ENCODE assay signal across 18 cellular contexts in the genomic region with DNA sequence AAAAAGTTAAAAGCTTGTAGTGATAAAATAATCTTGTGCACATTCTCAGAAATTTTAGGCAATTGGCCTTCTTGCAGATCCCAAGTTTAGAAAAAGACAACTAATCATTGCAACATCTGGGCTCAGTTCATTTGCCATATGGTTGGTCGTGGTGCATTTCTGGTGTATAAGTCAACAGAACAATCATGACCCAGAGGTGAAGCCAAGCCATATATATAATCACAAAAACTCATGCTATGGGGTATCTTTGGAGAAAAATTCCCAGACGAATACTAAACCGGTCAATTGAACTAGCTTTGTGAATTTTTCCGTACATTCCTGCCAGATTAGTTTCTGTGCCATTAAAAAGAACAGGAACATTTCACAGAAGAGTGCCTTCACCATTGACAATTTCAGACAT.
DNase-seq lines count a peak whose midpoint lies in the region; ATAC-seq lines count a peak whose summit lies in the region.
"Had no signal": no experiment of that assay in that cellular context is flagged by ENCODE, and none has a peak within 500 bp of the region (broad histone marks: within the 10 kb centered on the region; RNA-seq: fewer than 3 reads in every experiment).

No MANE protein-coding gene starts in this region.

- peaks cover 90% of the 10 kb centered on the region for H3K4me1 Mint-ChIP-seq in activated naive CD8-positive, alpha-beta T cell treated with anti-CD3 and anti-CD28 coated beads, Interleukin-2, amount 50 U/mL, for 24 hours

- H3K27me3 Mint-ChIP-seq in activated naive CD8-positive, alpha-beta T cell treated with anti-CD3 and anti-CD28 coated beads, Interleukin-2, amount 50 U/mL, for 24 hours, result no peaks in the 10 kb centered on the region

- H3K27ac Mint-ChIP-seq in activated naive CD8-positive, alpha-beta T cell treated with anti-CD3 and anti-CD28 coated beads, Interleukin-2, amount 50 U/mL, for 24 hours, result peak overlapping the region; percentile 92

- H3K36me3 Mint-ChIP-seq in activated naive CD8-positive, alpha-beta T cell treated with anti-CD3 and anti-CD28 coated beads, Interleukin-2, amount 50 U/mL, for 24 hours (ENCODE audit: low read depth), result peaks cover 29% of the 10 kb centered on the region

- no peak overlapping the region for H3K4me3 Mint-ChIP-seq in activated naive CD8-positive, alpha-beta T cell treated with anti-CD3 and anti-CD28 coated beads, Interleukin-2, amount 50 U/mL, for 24 hours

- ATAC-seq in activated naive CD8-positive, alpha-beta T cell treated with anti-CD3 and anti-CD28 coated beads, Interleukin-2, amount 50 U/mL, for 24 hours, result no peak
- no peak for ATAC-seq in HG03039 (IDR thresholded peaks at IDR 0.05; ENCODE audit: unreplicated experiment)
- ATAC-seq: foreskin keratinocyte, left colon, Panc1, pancreas had no signal

- H3K9me3 Mint-ChIP-seq in activated naive CD8-positive, alpha-beta T cell treated with anti-CD3 and anti-CD28 coated beads, Interleukin-2, amount 50 U/mL, for 24 hours, result peaks cover 6% of the 10 kb centered on the region

- DNase-seq in AG20443 (ENCODE audit: low spot score) (peak; percentile 21), GM03348 (ENCODE audit: low spot score) (peak; percentile 38), iris pigment epithelial cell (ENCODE audit: low read depth) (peak; percentile 28), hepatic stellate cell (ENCODE audit: low spot score) (no peak), NCI-H82 (lab: John Stamatoyannopoulos, UW) (no peak)
- DNase-seq in activated naive CD8-positive, alpha-beta T cell treated with anti-CD3 and anti-CD28 coated beads, Interleukin-2, amount 50 U/mL, for 24 hours, result no peak
- DNase-seq: activated CD4-positive, alpha-beta T cell treated with anti-CD3 and anti-CD28 coated beads, Interleukin-2, amount 50 U/mL, for 48 hours; activated gamma-delta T cell; dorsolateral prefrontal cortex; foreskin keratinocyte; left colon; NCI-H1092; NCI-H748 treated with DMSO at 0.1 percent for 48 hours; pancreas; stimulated activated CD4-positive, alpha-beta T cell treated with anti-CD3 and anti-CD28 coated beads, Interleukin-4, amount 100 ng/mL, for 24 hours; thyroid gland had no signal

Comparison
In these comparisons a context has a peak if more than half of its experiments do, and no peak if none do; other contexts are left out.
1. DNase-seq: peak in AG20443 (single experiment), GM03348 (single experiment) and iris pigment epithelial cell (single experiment); none in activated naive CD8-positive, alpha-beta T cell treated with anti-CD3 and anti-CD28 coated beads, Interleukin-2, amount 50 U/mL, for 24 hours (single experiment), hepatic stellate cell (single experiment) and NCI-H82 (single experiment).